Comparison of ENCODE assay signal across 19 cellular contexts in genomic region chr2:64615844-64616536, GRCh38.
"Had no signal": no experiment of that assay in that cellular context is flagged by ENCODE, and none has a peak within 500 bp of the region (broad histone marks: within the 10 kb centered on the region; RNA-seq: fewer than 3 reads in every experiment).

No MANE protein-coding gene starts in this region.

- H3K27me3 Mint-ChIP-seq: activated CD4-positive, alpha-beta memory T cell treated with anti-CD3 and anti-CD28 coated beads for 36 hours; central memory CD8-positive, alpha-beta T cell; stimulated activated naive B cell treated with anti-CD40 and anti-IgM and Interleukin-4, amounts not matched to agents 10 μg/mL and 1 μg/mL and 100 μg/mL, for 72 hours had no signal

- H3K9me3 Mint-ChIP-seq: activated CD4-positive, alpha-beta memory T cell treated with anti-CD3 and anti-CD28 coated beads for 36 hours; activated naive CD4-positive, alpha-beta T cell treated with anti-CD3 and anti-CD28 coated beads, Interleukin-2, amount 50 U/mL, for 72 hours; central memory CD8-positive, alpha-beta T cell; stimulated activated naive B cell treated with anti-CD40 and anti-IgM and Interleukin-4, amounts not matched to agents 10 μg/mL and 1 μg/mL and 100 μg/mL, for 72 hours had no signal

- H3K4me3 ChIP-seq: lung, ovary, transverse colon had no signal

- H3K27me3 ChIP-seq: ovary, transverse colon had no signal

- H3K36me3 ChIP-seq: ovary, transverse colon had no signal

- ATAC-seq: activated CD8-positive, alpha-beta memory T cell treated with anti-CD3 and anti-CD28 coated beads, Interleukin-2, amount 10 ng/mL, durations not matched to agents 7 days and 5 days; activated naive CD4-positive, alpha-beta T cell treated with anti-CD3 and anti-CD28 coated beads, Interleukin-2, amount 50 U/mL, for 72 hours; left cardiac atrium had no signal

- H3K4me3 Mint-ChIP-seq: activated CD4-positive, alpha-beta memory T cell treated with anti-CD3 and anti-CD28 coated beads for 36 hours; activated CD8-positive, alpha-beta memory T cell treated with anti-CD3 and anti-CD28 coated beads, Interleukin-2, amount 10 ng/mL, durations not matched to agents 7 days and 5 days; brain; central memory CD8-positive, alpha-beta T cell; mesothelial cell of epicardium; neural crest cell; stimulated activated naive B cell treated with anti-CD40 and anti-IgM and Interleukin-4, amounts not matched to agents 10 μg/mL and 1 μg/mL and 100 μg/mL, for 72 hours had no signal

- H3K36me3 Mint-ChIP-seq: activated CD4-positive, alpha-beta memory T cell treated with anti-CD3 and anti-CD28 coated beads for 36 hours; activated CD8-positive, alpha-beta memory T cell treated with anti-CD3 and anti-CD28 coated beads, Interleukin-2, amount 10 ng/mL, durations not matched to agents 7 days and 5 days; activated naive CD4-positive, alpha-beta T cell treated with anti-CD3 and anti-CD28 coated beads, Interleukin-2, amount 50 U/mL, for 72 hours; brain; mesothelial cell of epicardium; stimulated activated naive B cell treated with anti-CD40 and anti-IgM and Interleukin-4, amounts not matched to agents 10 μg/mL and 1 μg/mL and 100 μg/mL, for 72 hours had no signal

- H3K4me1 Mint-ChIP-seq: activated CD8-positive, alpha-beta memory T cell treated with anti-CD3 and anti-CD28 coated beads, Interleukin-2, amount 10 ng/mL, durations not matched to agents 7 days and 5 days; central memory CD8-positive, alpha-beta T cell had no signal

- H3K27ac Mint-ChIP-seq: activated CD4-positive, alpha-beta memory T cell treated with anti-CD3 and anti-CD28 coated beads for 36 hours; activated CD8-positive, alpha-beta memory T cell treated with anti-CD3 and anti-CD28 coated beads, Interleukin-2, amount 10 ng/mL, durations not matched to agents 7 days and 5 days; activated naive CD4-positive, alpha-beta T cell treated with anti-CD3 and anti-CD28 coated beads, Interleukin-2, amount 50 U/mL, for 72 hours; mesothelial cell of epicardium; stimulated activated naive B cell treated with anti-CD40 and anti-IgM and Interleukin-4, amounts not matched to agents 10 μg/mL and 1 μg/mL and 100 μg/mL, for 72 hours had no signal

- DNase-seq: activated CD4-positive, alpha-beta memory T cell treated with anti-CD3 and anti-CD28 coated beads for 36 hours; activated CD8-positive, alpha-beta memory T cell treated with anti-CD3 and anti-CD28 coated beads, Interleukin-2, amount 10 ng/mL, durations not matched to agents 7 days and 5 days; activated effector memory CD4-positive, alpha-beta T cell treated with Interleukin-2 at 50 U/mL for 16 hours; activated T-cell treated with anti-CD3 and anti-CD28 coated beads, Interleukin-2, amount 50 U/mL, for 1 hour; amygdala; cortex of kidney; effector CD4-positive, alpha-beta T cell; foreskin melanocyte; left cardiac atrium; ovary; stimulated activated CD4-positive, alpha-beta T cell treated with anti-CD3 and anti-CD28 coated beads, Interleukin-2, amount 100 ng/mL, for 24 hours; stimulated activated naive B cell treated with anti-CD40 and anti-IgM and Interleukin-4, amounts not matched to agents 10 μg/mL and 1 μg/mL and 100 μg/mL, for 72 hours; transverse colon had no signal

- H3K27ac ChIP-seq: ovary, transverse colon had no signal

- H3K9me3 ChIP-seq: ovary, transverse colon had no signal
